ENCODE assay signal across 11 cellular contexts in genomic region chr1:94579876-94580294, GRCh38. TPM values are rescaled to one million over a fixed set of nuclear protein-coding genes. Genes with fewer than 3 reads are reported as not detected.
DNase-seq lines count a peak whose midpoint lies in the region; ATAC-seq and TF ChIP-seq lines count a peak whose summit lies in the region.
"Had no signal": no experiment of that assay in that cellular context is flagged by ENCODE, and none has a peak within 500 bp of the region (broad histone marks: within the 10 kb centered on the region; RNA-seq: fewer than 3 reads in every experiment).

No MANE protein-coding gene starts in this region.

- TF ChIP-seq CTCF in choroid plexus epithelial cell (conservative IDR thresholded peaks at IDR 0.05; ENCODE audit: low read depth, low read length): no peak

- no peak for ATAC-seq in HG03439 (IDR thresholded peaks at IDR 0.05; ENCODE audit: unreplicated experiment)
- ATAC-seq in HG03196 (IDR thresholded peaks at IDR 0.05; ENCODE audit: unreplicated experiment): no peak
- ATAC-seq in HG03520 (IDR thresholded peaks at IDR 0.05; ENCODE audit: unreplicated experiment): no peak

- no peak overlapping the region for H3K4me3 ChIP-seq in choroid plexus epithelial cell (ENCODE audit: low read depth, low read length)

- DNase-seq in AG20443 (ENCODE audit: low spot score): peak; percentile 92
- DNase-seq in LoVo (ENCODE audit: low spot score): peak; percentile 91
- peak; percentile 91 for DNase-seq in choroid plexus epithelial cell (ENCODE audit: low read depth)
- peak; percentile 89 for DNase-seq in myocyte (ENCODE audit: low read depth)
- DNase-seq in central memory CD4-positive, alpha-beta T cell: no peak
- DNase-seq: activated CD4-positive, alpha-beta T cell treated with anti-CD3 and anti-CD28 coated beads for 4 hours; NCI-H2227 treated with DMSO at 0.1 percent for 48 hours; stimulated activated CD4-positive, alpha-beta T cell treated with anti-CD3 and anti-CD28 coated beads, Interleukin-4, amount 100 ng/mL, for 1 hour had no signal

RNA-seq across cellular contexts. Expression of gene F3, which starts 38.3 kb away (rescaled TPM):
- total RNA-seq in myocyte: 5.0 and 5.1 TPM in 2 replicates
- 8.1 TPM for polyA plus RNA-seq in myocyte (2012)
